In the genomic region with DNA sequence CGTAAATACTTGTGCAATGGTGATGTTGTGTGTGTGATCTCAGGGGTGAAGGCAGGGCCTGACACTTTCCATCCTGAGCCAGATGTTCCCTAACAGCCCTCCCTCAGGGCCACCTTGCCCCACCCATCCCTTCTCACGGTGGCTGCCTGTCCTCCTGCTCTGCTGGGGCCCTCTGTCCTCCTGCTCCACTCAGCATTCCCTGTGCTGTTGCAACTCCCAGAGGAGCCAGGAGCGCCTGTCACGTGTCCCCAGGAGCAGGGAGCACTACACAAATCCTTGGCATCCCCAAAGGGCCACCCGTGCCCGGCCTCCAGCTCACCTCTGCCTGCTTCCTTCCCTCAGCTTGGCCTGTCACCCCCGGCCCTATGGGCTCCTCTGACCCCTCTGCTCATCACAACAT, we compare ENCODE assay signal across 17 cellular contexts. TPM values are rescaled to one million over a fixed set of nuclear protein-coding genes. Genes with fewer than 3 reads are reported as not detected.
DNase-seq lines count a peak whose midpoint lies in the region; ATAC-seq and TF ChIP-seq lines count a peak whose summit lies in the region.
"Had no signal": no experiment of that assay in that cellular context is flagged by ENCODE, and none has a peak within 500 bp of the region (broad histone marks: within the 10 kb centered on the region; RNA-seq: fewer than 3 reads in every experiment).

No MANE protein-coding gene starts in this region.

- no peaks in the 10 kb centered on the region for H3K79me1 ChIP-seq in H9 (ENCODE audit: insufficient read depth, low read depth, low read length, poor library complexity, severe bottlenecking)

- peak overlapping the region; percentile 36 for H2BK5ac ChIP-seq in H9 (ENCODE audit: insufficient read length, low read length)

- no peak for TF ChIP-seq CTCF in H9 (conservative IDR thresholded peaks at IDR 0.05)

- no peaks in the 10 kb centered on the region for H4K20me1 ChIP-seq in H9 (ENCODE audit: control insufficient read depth, insufficient read depth, insufficient read length)

- no peak overlapping the region for H2AFZ ChIP-seq in H9 (ENCODE audit: low read length)

- no peaks in the 10 kb centered on the region for H3K9me3 Mint-ChIP-seq in H9
- H3K9me3 Mint-ChIP-seq: stimulated activated memory B cell treated with anti-CD40 and anti-IgM and Interleukin-4, amounts not matched to agents 10 μg/mL and 1 μg/mL and 100 μg/mL, for 72 hours had no signal

- no peak overlapping the region for H4K8ac ChIP-seq in H9 (replicated peaks; ENCODE audit: insufficient read length, low read depth, low read length)

- no peak overlapping the region for H3K23ac ChIP-seq in H9 (ENCODE audit: insufficient read length, low read depth, low read length)

- H3K79me2 ChIP-seq in H9 (ENCODE audit: insufficient read depth, low read length): no peaks in the 10 kb centered on the region

- H3K36me3 ChIP-seq in skeletal muscle satellite cell (ENCODE audit: insufficient read depth, low read length): no peaks in the 10 kb centered on the region
- H3K36me3 ChIP-seq: cardiac muscle cell, WERI-Rb-1 had no signal

- peaks cover 43 to 61% of the 10 kb centered on the region in 2 experiments for H3K4me1 Mint-ChIP-seq in H9
- H3K4me1 Mint-ChIP-seq: stimulated activated memory B cell treated with anti-CD40 and anti-IgM and Interleukin-4, amounts not matched to agents 10 μg/mL and 1 μg/mL and 100 μg/mL, for 72 hours had no signal

- H3K9me3 ChIP-seq in H9 (ENCODE audit: control insufficient read depth, low read depth, low read length) (no peaks in the 10 kb centered on the region), skeletal muscle satellite cell (replicated peaks; ENCODE audit: low read length) (no peaks in the 10 kb centered on the region)

- H3K4me2 ChIP-seq in H9 (ENCODE audit: insufficient read depth, insufficient read length, low read length) (no peak overlapping the region), skeletal muscle satellite cell (ENCODE audit: low read length) (peak overlapping the region; percentile 72)

- peaks cover 3% of the 10 kb centered on the region for H3K23me2 ChIP-seq in H9 (ENCODE audit: insufficient read length, low read depth, low read length, poor library complexity, severe bottlenecking)

- H3T11ph ChIP-seq in H9 (ENCODE audit: low read length): no peak overlapping the region

- H2BK120ac ChIP-seq in H9 (ENCODE audit: low read depth, low read length, poor library complexity, severe bottlenecking): no peak overlapping the region

- peak overlapping the region; percentile 15 for H3K18ac ChIP-seq in H9 (ENCODE audit: insufficient read length, low read depth, low read length)

- peak overlapping the region; percentile 36; the same call in 1 of the 2 replicates for H3K4ac ChIP-seq in H9 (ENCODE audit: low read depth, low read length)

- H2BK15ac ChIP-seq in H9 (ENCODE audit: low read depth, low read length): no peak overlapping the region

- no peaks in the 10 kb centered on the region for H3K27me3 ChIP-seq in H9 (ENCODE audit: insufficient read depth, low read length)
- no peaks in the 10 kb centered on the region for H3K27me3 ChIP-seq in skeletal muscle satellite cell (ENCODE audit: control insufficient read depth, insufficient read depth, low read length)
- H3K27me3 ChIP-seq: cardiac muscle cell had no signal

- H3K4me3 Mint-ChIP-seq in H9: peak overlapping the region in 1 of 2 experiments; percentile 34; a peak in 1 of 5 replicates
- H3K4me3 Mint-ChIP-seq: stimulated activated memory B cell treated with anti-CD40 and anti-IgM and Interleukin-4, amounts not matched to agents 10 μg/mL and 1 μg/mL and 100 μg/mL, for 72 hours had no signal

- no peak overlapping the region for H3K9ac ChIP-seq in H9 (ENCODE audit: extremely low read depth, insufficient read length, low read length)
- peak overlapping the region; percentile 67 for H3K9ac ChIP-seq in skeletal muscle satellite cell (ENCODE audit: low read depth, low read length)

- H3K36me3 Mint-ChIP-seq in H9 (ENCODE audit: insufficient read depth in 1 of 3, low read depth in 3 of 3): peaks cover 6 to 30% (median 8%) of the 10 kb centered on the region in 3 experiments; a peak in 5 of 7 replicates
- H3K36me3 Mint-ChIP-seq: stimulated activated memory B cell treated with anti-CD40 and anti-IgM and Interleukin-4, amounts not matched to agents 10 μg/mL and 1 μg/mL and 100 μg/mL, for 72 hours had no signal

- no CpG with 5 or more reads among the region's 7 CpGs for WGBS in H9 (ENCODE audit: extremely low coverage, insufficient read length, low lambda C conversion rate)

- H3K14ac ChIP-seq in H9 (ENCODE audit: insufficient read depth, low read length): peak overlapping the region; percentile 56; the same call in 1 of the 2 replicates

- H4K5ac ChIP-seq in H9 (ENCODE audit: insufficient read length, low read depth, low read length): peak overlapping the region; percentile 12

- H3K27ac ChIP-seq in H9 (ENCODE audit: insufficient read length, low read depth, low read length): no peak overlapping the region
- peak overlapping the region; percentile 92 for H3K27ac ChIP-seq in epithelial cell of prostate
- H3K27ac ChIP-seq: cardiac muscle cell, SK-N-MC, WERI-Rb-1 had no signal

- peaks cover 8% of the 10 kb centered on the region; the same call in 1 of the 2 replicates for H3K4me1 ChIP-seq in H9 (ENCODE audit: insufficient read depth, low read length)
- peaks cover 12% of the 10 kb centered on the region for H3K4me1 ChIP-seq in skeletal muscle satellite cell (ENCODE audit: control insufficient read depth, insufficient read depth, low read length)

- DNase-seq in H9: no peak
- DNase-seq in epithelial cell of prostate (ENCODE audit: low read depth, low spot score): no peak
- DNase-seq in SKM-1 treated with dmso at 0.1 percent for 144 hours (lab: John Stamatoyannopoulos, UW; ENCODE audit: unreplicated experiment): no peak
- no peak for DNase-seq in NCI-H2081 treated with DMSO at 0.1 percent for 48 hours (lab: John Stamatoyannopoulos, UW)
- DNase-seq: activated naive CD4-positive, alpha-beta T cell treated with Interleukin-2 at 50 U/mL for 16 hours; GOT3; islet precursor cell; mesendoderm; NCI-H1105; WERI-Rb-1 had no signal

- peak overlapping the region; percentile 49 for H3K4me3 ChIP-seq in skeletal muscle satellite cell (ENCODE audit: low read length)
- H3K4me3 ChIP-seq: cardiac muscle cell, SK-N-MC, skin epidermis had no signal

- H3K27ac Mint-ChIP-seq in H9: peak overlapping the region; percentile 94 to 99 (median 96)
- H3K27ac Mint-ChIP-seq: stimulated activated memory B cell treated with anti-CD40 and anti-IgM and Interleukin-4, amounts not matched to agents 10 μg/mL and 1 μg/mL and 100 μg/mL, for 72 hours had no signal

- no peak overlapping the region for H3K56ac ChIP-seq in H9 (ENCODE audit: insufficient read length, low read depth, low read length)

- H2BK12ac ChIP-seq in H9 (ENCODE audit: insufficient read length, low read depth, low read length): peak overlapping the region; percentile 69

- peak overlapping the region; percentile 33 for H2AK5ac ChIP-seq in H9 (ENCODE audit: insufficient read length, low read length)

- no peaks in the 10 kb centered on the region for H3K27me3 Mint-ChIP-seq in H9 (ENCODE audit: low read depth)
- H3K27me3 Mint-ChIP-seq: stimulated activated memory B cell treated with anti-CD40 and anti-IgM and Interleukin-4, amounts not matched to agents 10 μg/mL and 1 μg/mL and 100 μg/mL, for 72 hours had no signal

- ATAC-seq in SK-N-SH treated with all-trans-retinoic acid at 6 μM for 48 hours: peak; percentile 46; the same call in 1 of the 3 replicates
- ATAC-seq in HG02938 (IDR thresholded peaks at IDR 0.05; ENCODE audit: unreplicated experiment): no peak
- ATAC-seq: stimulated activated memory B cell treated with anti-CD40 and anti-IgM and Interleukin-4, amounts not matched to agents 10 μg/mL and 1 μg/mL and 100 μg/mL, for 72 hours had no signal

- H2BK20ac ChIP-seq in H9 (ENCODE audit: low read depth, low read length, poor library complexity, severe bottlenecking): no peak overlapping the region

- peak overlapping the region; percentile 23 for H4K91ac ChIP-seq in H9 (ENCODE audit: insufficient read length, low read depth, low read length)

TF ChIP-seq in SK-N-SH treated with all-trans-retinoic acid at 6 μM for 48 hours, 23 proteins besides CTCF, POLR2A, EP300 and RAD21:
- TF ChIP-seq ESRRG (CRISPR knock-in tag; IDR thresholded peaks at IDR 0.05): no peak
- TF ChIP-seq ISL1 (CRISPR knock-in tag; IDR thresholded peaks at IDR 0.05): no peak
- TF ChIP-seq, protein P1, sequence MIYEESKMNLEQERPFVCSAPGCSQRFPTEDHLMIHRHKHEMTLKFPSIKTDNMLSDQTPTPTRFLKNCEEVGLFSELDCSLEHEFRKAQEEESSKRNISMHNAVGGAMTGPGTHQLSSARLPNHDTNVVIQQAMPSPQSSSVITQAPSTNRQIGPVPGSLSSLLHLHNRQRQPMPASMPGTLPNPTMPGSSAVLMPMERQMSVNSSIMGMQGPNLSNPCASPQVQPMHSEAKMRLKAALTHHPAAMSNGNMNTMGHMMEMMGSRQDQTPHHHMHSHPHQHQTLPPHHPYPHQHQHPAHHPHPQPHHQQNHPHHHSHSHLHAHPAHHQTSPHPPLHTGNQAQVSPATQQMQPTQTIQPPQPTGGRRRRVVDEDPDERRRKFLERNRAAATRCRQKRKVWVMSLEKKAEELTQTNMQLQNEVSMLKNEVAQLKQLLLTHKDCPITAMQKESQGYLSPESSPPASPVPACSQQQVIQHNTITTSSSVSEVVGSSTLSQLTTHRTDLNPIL (CRISPR knock-in tag; IDR thresholded peaks at IDR 0.05; ENCODE audit: low read depth): no peak
- TF ChIP-seq ZFP3 (CRISPR knock-in tag; IDR thresholded peaks at IDR 0.05): no peak
- no peak for TF ChIP-seq ZNF8 (CRISPR knock-in tag; IDR thresholded peaks at IDR 0.05)
- no peak for TF ChIP-seq PPARA (CRISPR knock-in tag; IDR thresholded peaks at IDR 0.05; ENCODE audit: borderline replicate concordance)
- no peak for TF ChIP-seq RARB (CRISPR knock-in tag; IDR thresholded peaks at IDR 0.05)
- TF ChIP-seq SNAI2 (CRISPR knock-in tag; IDR thresholded peaks at IDR 0.05): no peak
- no peak for TF ChIP-seq OSR1 (CRISPR knock-in tag; IDR thresholded peaks at IDR 0.05)
- no peak for TF ChIP-seq CSDC2 (CRISPR knock-in tag; IDR thresholded peaks at IDR 0.05)

RNA-seq across cellular contexts. Expression of a gene that starts 10.2 kb away (rescaled TPM):
- 230 and 236 TPM in 2 replicates for total RNA-seq in H9 (2021)
- total RNA-seq in skeletal muscle satellite cell (2012; rRNA removed): 128 and 132 TPM in 2 replicates

RNA-seq across cellular contexts. Expression of a gene that starts 54.6 kb away (rescaled TPM):
- 51.7 and 58.5 TPM in 2 replicates for total RNA-seq in H9 (2021)
- 33.0 and 43.7 TPM in 2 replicates for total RNA-seq in skeletal muscle satellite cell (2012; rRNA removed)
